ENCODE assay signal across 1 cellular context in the genomic region with DNA sequence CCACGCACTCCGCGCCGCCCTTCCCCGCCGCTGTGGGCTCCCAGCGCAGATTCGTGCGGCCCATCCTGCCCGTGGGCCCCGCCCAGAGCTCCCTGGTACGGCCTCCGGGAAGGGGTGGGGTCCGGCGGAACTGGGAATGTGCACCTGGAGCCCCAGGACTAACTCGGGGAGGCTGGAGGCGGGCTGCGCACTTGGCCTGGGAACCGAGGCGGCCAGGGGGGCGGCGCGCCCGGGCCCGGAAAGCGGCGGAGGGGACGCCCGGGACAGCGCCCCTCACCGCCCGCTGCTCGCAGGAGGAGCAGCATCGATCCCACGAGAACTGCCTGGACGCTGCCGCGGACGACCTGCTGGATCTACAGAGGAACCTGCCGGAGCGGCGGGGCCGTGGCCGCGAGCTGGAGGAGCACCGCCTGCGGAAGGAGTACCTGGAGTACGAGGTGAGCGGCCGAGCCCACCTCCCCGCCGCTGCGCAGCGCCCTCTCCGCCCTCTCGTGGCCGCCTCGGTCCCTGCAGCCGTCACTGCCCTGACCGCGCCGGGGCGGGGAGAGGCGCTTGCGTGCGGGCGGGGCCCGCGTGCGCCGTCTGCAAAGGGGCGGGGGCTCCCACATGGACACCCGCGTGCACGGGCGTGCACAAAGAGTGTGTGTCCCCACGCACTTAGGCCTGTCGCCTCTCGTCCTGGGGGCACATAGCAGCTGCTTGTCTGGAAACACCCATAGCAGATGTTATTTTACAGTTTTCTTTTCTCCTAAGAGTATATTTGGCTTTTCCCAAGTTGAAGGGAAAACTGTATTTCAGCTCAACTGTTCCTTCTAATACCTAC.
TF ChIP-seq lines count a peak whose summit lies in the region.

No MANE protein-coding gene starts in this region.

TF ChIP-seq in PFSK-1, 5 proteins besides CTCF, POLR2A, EP300 and RAD21 (continued from another document):
- TF ChIP-seq, protein P1, sequence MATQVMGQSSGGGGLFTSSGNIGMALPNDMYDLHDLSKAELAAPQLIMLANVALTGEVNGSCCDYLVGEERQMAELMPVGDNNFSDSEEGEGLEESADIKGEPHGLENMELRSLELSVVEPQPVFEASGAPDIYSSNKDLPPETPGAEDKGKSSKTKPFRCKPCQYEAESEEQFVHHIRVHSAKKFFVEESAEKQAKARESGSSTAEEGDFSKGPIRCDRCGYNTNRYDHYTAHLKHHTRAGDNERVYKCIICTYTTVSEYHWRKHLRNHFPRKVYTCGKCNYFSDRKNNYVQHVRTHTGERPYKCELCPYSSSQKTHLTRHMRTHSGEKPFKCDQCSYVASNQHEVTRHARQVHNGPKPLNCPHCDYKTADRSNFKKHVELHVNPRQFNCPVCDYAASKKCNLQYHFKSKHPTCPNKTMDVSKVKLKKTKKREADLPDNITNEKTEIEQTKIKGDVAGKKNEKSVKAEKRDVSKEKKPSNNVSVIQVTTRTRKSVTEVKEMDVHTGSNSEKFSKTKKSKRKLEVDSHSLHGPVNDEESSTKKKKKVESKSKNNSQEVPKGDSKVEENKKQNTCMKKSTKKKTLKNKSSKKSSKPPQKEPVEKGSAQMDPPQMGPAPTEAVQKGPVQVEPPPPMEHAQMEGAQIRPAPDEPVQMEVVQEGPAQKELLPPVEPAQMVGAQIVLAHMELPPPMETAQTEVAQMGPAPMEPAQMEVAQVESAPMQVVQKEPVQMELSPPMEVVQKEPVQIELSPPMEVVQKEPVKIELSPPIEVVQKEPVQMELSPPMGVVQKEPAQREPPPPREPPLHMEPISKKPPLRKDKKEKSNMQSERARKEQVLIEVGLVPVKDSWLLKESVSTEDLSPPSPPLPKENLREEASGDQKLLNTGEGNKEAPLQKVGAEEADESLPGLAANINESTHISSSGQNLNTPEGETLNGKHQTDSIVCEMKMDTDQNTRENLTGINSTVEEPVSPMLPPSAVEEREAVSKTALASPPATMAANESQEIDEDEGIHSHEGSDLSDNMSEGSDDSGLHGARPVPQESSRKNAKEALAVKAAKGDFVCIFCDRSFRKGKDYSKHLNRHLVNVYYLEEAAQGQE (IDR thresholded peaks at IDR 0.05; ENCODE audit: insufficient read depth in 1 of 2, low read depth in 2 of 2, low read length in 2 of 2) = no peak
